ENCODE assay signal across 1 cellular context in the genomic region with DNA sequence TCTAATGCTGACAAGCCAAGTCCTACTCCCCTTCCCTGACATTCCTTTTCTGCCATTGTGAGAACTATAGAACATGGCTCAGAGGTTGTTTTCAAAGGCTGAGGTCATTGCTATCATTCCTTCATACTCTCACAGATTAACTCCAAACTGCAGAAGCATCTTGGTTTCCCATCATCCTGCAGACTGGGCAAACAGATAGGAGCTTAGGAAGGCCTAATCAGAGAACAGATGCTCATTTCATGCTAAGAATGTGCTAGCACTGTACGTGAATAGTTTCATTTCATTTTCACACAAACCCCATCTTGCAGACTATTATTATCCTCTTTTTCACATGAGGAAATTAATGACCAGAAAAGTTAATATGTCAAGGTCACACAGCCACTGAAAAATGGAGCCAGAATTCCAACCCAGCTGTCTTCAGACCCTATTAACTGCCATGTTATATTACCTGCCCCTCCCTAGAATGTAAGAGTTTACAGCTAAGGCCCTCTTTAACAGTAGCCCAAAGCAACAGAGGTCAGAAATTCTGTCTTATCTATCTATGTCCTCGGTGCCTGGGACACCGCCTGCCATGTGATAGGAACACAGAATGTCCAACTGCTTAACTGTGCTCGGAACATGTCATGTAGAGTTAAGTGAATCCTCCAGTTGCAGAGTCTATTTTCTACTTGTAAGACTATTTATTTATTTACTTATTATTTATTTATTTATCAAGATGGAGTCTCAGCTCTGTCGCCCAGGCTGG.
TF ChIP-seq lines count a peak whose summit lies in the region.

No MANE protein-coding gene starts in this region.

TF ChIP-seq in K562, 482 proteins besides CTCF, POLR2A, EP300 and RAD21 (continued from another document and continues in another):
- TF ChIP-seq NR2C1 (IDR thresholded peaks at IDR 0.05) (peak; percentile 10; the same call in 1 of the 2 replicates), NR2C1 (tag; IDR thresholded peaks at IDR 0.05) (no peak), ZBED1 (IDR thresholded peaks at IDR 0.05) (no peak), ZNF436 (CRISPR knock-in tag; IDR thresholded peaks at IDR 0.05) (no peak), ZNF707 (CRISPR knock-in tag; conservative IDR thresholded peaks at IDR 0.05) (no peak), ZBTB9 (CRISPR knock-in tag; IDR thresholded peaks at IDR 0.05) (no peak), IFI16 (CRISPR knock-in tag; IDR thresholded peaks at IDR 0.05) (no peak), TAF9B (IDR thresholded peaks at IDR 0.05; ENCODE audit: partially characterized antibody) (no peak), HDAC3 (IDR thresholded peaks at IDR 0.05; ENCODE audit: borderline replicate concordance, partially characterized antibody) (peak; percentile 13), E2F4 (CRISPR knock-in tag; IDR thresholded peaks at IDR 0.05; ENCODE audit: low read depth) (no peak), ZBTB1 (CRISPR knock-in tag; IDR thresholded peaks at IDR 0.05; ENCODE audit: borderline replicate concordance, low read depth) (no peak), ETV6 (IDR thresholded peaks at IDR 0.05; ENCODE audit: borderline replicate concordance in 1 of 2, low read depth in 2 of 2, low read length in 1 of 2) (no peak), ETV6 (CRISPR knock-in tag; IDR thresholded peaks at IDR 0.05; ENCODE audit: borderline replicate concordance) (no peak), WHSC1 (IDR thresholded peaks at IDR 0.05; ENCODE audit: low read length) (no peak), CHD2 (IDR thresholded peaks at IDR 0.05; ENCODE audit: low read depth, low read length) (no peak), NFIX (CRISPR knock-in tag; IDR thresholded peaks at IDR 0.05; ENCODE audit: low read depth) (no peak), HDAC1 (IDR thresholded peaks at IDR 0.05) (no peak), NCOR1 (IDR thresholded peaks at IDR 0.05) (peak; percentile 63), ATF1 (CRISPR knock-in tag; IDR thresholded peaks at IDR 0.05) (no peak), ATF1 (tag; IDR thresholded peaks at IDR 0.05) (no peak), CCAR2 (IDR thresholded peaks at IDR 0.05; ENCODE audit: low read depth, low read length) (no peak), NEUROD1 (IDR thresholded peaks at IDR 0.05; ENCODE audit: borderline replicate concordance, low read depth, low read length, partially characterized antibody) (no peak), MLX (CRISPR knock-in tag; conservative IDR thresholded peaks at IDR 0.05) (no peak), IRF1 (CRISPR knock-in tag; IDR thresholded peaks at IDR 0.05; ENCODE audit: borderline replicate concordance) (no peak), MTA1 (IDR thresholded peaks at IDR 0.05; ENCODE audit: borderline replicate concordance) (no peak), HMGN3 (IDR thresholded peaks at IDR 0.05; ENCODE audit: borderline replicate concordance, extremely low read depth, insufficient read length, low read depth, low read length) (no peak), CTBP1 (IDR thresholded peaks at IDR 0.05; ENCODE audit: borderline replicate concordance) (peak; percentile 83), CGGBP1 (CRISPR knock-in tag; IDR thresholded peaks at IDR 0.05) (no peak), RUNX1 (IDR thresholded peaks at IDR 0.05; ENCODE audit: low read depth) (no peak), TEAD1 (CRISPR knock-in tag; IDR thresholded peaks at IDR 0.05) (peak in 1 of 2 experiments; percentile 41; a peak in 1 of 4 replicates), ZNF311 (CRISPR knock-in tag; IDR thresholded peaks at IDR 0.05) (no peak), TBP (optimal IDR thresholded peaks at IDR 0.05; ENCODE audit: low read depth, low read length) (no peak), NKRF (IDR thresholded peaks at IDR 0.05; ENCODE audit: borderline replicate concordance) (no peak)
- TF ChIP-seq, protein P1, sequence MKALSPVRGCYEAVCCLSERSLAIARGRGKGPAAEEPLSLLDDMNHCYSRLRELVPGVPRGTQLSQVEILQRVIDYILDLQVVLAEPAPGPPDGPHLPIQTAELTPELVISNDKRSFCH (CRISPR knock-in tag; IDR thresholded peaks at IDR 0.05): no peak
- TF ChIP-seq, protein P1 (tag; IDR thresholded peaks at IDR 0.05): no peak
- TF ChIP-seq, protein P2, sequence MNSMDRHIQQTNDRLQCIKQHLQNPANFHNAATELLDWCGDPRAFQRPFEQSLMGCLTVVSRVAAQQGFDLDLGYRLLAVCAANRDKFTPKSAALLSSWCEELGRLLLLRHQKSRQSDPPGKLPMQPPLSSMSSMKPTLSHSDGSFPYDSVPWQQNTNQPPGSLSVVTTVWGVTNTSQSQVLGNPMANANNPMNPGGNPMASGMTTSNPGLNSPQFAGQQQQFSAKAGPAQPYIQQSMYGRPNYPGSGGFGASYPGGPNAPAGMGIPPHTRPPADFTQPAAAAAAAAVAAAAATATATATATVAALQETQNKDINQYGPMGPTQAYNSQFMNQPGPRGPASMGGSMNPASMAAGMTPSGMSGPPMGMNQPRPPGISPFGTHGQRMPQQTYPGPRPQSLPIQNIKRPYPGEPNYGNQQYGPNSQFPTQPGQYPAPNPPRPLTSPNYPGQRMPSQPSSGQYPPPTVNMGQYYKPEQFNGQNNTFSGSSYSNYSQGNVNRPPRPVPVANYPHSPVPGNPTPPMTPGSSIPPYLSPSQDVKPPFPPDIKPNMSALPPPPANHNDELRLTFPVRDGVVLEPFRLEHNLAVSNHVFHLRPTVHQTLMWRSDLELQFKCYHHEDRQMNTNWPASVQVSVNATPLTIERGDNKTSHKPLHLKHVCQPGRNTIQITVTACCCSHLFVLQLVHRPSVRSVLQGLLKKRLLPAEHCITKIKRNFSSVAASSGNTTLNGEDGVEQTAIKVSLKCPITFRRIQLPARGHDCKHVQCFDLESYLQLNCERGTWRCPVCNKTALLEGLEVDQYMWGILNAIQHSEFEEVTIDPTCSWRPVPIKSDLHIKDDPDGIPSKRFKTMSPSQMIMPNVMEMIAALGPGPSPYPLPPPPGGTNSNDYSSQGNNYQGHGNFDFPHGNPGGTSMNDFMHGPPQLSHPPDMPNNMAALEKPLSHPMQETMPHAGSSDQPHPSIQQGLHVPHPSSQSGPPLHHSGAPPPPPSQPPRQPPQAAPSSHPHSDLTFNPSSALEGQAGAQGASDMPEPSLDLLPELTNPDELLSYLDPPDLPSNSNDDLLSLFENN (IDR thresholded peaks at IDR 0.05; ENCODE audit: low read depth in 2 of 2, low read length in 2 of 2): peak in 1 of 2 experiments; percentile 18; a peak in 1 of 4 replicates
- TF ChIP-seq, protein P3, sequence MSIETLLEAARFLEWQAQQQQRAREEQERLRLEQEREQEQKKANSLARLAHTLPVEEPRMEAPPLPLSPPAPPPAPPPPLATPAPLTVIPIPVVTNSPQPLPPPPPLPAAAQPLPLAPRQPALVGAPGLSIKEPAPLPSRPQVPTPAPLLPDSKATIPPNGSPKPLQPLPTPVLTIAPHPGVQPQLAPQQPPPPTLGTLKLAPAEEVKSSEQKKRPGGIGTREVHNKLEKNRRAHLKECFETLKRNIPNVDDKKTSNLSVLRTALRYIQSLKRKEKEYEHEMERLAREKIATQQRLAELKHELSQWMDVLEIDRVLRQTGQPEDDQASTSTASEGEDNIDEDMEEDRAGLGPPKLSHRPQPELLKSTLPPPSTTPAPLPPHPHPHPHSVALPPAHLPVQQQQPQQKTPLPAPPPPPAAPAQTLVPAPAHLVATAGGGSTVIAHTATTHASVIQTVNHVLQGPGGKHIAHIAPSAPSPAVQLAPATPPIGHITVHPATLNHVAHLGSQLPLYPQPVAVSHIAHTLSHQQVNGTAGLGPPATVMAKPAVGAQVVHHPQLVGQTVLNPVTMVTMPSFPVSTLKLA (conservative IDR thresholded peaks at IDR 0.05): 0 out of 4 replicates have a peak, but pooled peaks of 1 of the 2 experiments have one; percentile 17
- TF ChIP-seq, protein P4, sequence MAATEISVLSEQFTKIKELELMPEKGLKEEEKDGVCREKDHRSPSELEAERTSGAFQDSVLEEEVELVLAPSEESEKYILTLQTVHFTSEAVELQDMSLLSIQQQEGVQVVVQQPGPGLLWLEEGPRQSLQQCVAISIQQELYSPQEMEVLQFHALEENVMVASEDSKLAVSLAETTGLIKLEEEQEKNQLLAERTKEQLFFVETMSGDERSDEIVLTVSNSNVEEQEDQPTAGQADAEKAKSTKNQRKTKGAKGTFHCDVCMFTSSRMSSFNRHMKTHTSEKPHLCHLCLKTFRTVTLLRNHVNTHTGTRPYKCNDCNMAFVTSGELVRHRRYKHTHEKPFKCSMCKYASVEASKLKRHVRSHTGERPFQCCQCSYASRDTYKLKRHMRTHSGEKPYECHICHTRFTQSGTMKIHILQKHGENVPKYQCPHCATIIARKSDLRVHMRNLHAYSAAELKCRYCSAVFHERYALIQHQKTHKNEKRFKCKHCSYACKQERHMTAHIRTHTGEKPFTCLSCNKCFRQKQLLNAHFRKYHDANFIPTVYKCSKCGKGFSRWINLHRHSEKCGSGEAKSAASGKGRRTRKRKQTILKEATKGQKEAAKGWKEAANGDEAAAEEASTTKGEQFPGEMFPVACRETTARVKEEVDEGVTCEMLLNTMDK (IDR thresholded peaks at IDR 0.05; ENCODE audit: borderline replicate concordance, insufficient read depth, low read depth, low read length, poor library complexity, severe bottlenecking): no peak
- TF ChIP-seq, protein P5, sequence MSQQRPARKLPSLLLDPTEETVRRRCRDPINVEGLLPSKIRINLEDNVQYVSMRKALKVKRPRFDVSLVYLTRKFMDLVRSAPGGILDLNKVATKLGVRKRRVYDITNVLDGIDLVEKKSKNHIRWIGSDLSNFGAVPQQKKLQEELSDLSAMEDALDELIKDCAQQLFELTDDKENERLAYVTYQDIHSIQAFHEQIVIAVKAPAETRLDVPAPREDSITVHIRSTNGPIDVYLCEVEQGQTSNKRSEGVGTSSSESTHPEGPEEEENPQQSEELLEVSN (IDR thresholded peaks at IDR 0.05; ENCODE audit: borderline replicate concordance in 1 of 2, extremely low read depth in 1 of 2, insufficient read depth in 1 of 2, insufficient read length in 1 of 2, low read depth in 1 of 2, low read length in 1 of 2, poor library complexity in 1 of 2, severe bottlenecking in 1 of 2): no peak
- TF ChIP-seq, protein P6, sequence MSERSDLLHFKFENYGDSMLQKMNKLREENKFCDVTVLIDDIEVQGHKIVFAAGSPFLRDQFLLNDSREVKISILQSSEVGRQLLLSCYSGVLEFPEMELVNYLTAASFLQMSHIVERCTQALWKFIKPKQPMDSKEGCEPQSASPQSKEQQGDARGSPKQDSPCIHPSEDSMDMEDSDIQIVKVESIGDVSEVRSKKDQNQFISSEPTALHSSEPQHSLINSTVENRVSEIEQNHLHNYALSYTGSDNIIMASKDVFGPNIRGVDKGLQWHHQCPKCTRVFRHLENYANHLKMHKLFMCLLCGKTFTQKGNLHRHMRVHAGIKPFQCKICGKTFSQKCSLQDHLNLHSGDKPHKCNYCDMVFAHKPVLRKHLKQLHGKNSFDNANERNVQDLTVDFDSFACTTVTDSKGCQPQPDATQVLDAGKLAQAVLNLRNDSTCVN (CRISPR knock-in tag; IDR thresholded peaks at IDR 0.05): no peak
- TF ChIP-seq, protein P7, sequence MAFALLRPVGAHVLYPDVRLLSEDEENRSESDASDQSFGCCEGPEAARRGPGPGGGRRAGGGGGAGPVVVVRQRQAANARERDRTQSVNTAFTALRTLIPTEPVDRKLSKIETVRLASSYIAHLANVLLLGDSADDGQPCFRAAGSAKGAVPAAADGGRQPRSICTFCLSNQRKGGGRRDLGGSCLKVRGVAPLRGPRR (CRISPR knock-in tag; IDR thresholded peaks at IDR 0.05): no peak
